In the genomic region with DNA sequence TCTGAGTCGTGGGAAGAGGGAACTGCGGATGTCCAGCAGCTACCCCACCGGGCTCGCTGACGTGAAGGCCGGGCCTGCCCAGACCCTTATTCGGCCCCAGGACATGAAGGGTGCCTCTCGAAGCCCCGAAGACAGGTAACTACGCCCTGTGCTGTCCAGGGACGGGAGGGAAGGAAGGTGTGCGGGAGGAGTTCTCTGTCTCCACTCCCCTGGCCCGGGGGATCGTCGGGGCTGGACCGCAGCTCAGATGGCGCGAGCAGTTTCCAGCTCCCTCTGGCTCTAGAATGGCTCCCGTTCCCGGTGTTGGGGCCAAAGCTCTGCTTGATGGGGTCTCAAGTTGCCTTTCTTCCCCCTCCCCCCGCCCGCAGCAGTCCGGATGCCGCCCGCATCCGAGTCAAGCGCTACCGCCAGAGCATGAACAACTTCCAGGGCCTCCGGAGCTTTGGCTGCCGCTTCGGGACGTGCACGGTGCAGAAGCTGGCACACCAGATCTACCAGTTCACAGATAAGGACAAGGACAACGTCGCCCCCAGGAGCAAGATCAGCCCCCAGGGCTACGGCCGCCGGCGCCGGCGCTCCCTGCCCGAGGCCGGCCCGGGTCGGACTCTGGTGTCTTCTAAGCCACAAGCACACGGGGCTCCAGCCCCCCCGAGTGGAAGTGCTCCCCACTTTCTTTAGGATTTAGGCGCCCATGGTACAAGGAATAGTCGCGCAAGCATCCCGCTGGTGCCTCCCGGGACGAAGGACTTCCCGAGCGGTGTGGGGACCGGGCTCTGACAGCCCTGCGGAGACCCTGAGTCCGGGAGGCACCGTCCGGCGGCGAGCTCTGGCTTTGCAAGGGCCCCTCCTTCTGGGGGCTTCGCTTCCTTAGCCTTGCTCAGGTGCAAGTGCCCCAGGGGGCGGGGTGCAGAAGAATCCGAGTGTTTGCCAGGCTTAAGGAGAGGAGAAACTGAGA, we compare ENCODE assay signal across 8 cellular contexts. TPM values are rescaled to one million over a fixed set of nuclear protein-coding genes. Genes with fewer than 3 reads are reported as not detected.
A peak's percentile ranks its signal among the peaks of the same experiment; 100 is the strongest.
DNase-seq lines count a peak whose midpoint lies in the region; ATAC-seq, FAIRE-seq and TF ChIP-seq lines count a peak whose summit lies in the region.

No MANE protein-coding gene starts in this region.

- peak; percentile 15 for DNase-seq in SIG-M5 treated with dmso at 0.1 percent for 504 hours (lab: John Stamatoyannopoulos, UW; ENCODE audit: unreplicated experiment)
- DNase-seq in SIG-M5 (lab: John Stamatoyannopoulos, UW), result no peak
- peak in 3 of 34 experiments; percentile 6 to 36 (median 23) for DNase-seq in T-cell
- DNase-seq in erythroblast (lab: John Stamatoyannopoulos, UW), result peak; percentile 16 to 44
- DNase-seq in D721Med (ENCODE audit: insufficient read length, low spot score), result no peak

- no peak for TF ChIP-seq POLR2A in erythroblast (IDR thresholded peaks at IDR 0.05; ENCODE audit: low read length)

- H3K36me3 Mint-ChIP-seq in T-cell, result no peaks in the 10 kb centered on the region
- H3K36me3 Mint-ChIP-seq in nephron (ENCODE audit: low read depth), result no peaks in the 10 kb centered on the region

- H3K9me3 Mint-ChIP-seq in T-cell (no peaks in the 10 kb centered on the region), nephron (no peaks in the 10 kb centered on the region)

- TF ChIP-seq CTCF in nephron (IDR thresholded peaks at IDR 0.05; ENCODE audit: unreplicated experiment in 3 of 3) (no peak), D721Med (IDR thresholded peaks at IDR 0.05; ENCODE audit: insufficient read depth, missing control alignments) (no peak)

- H3K4me3 Mint-ChIP-seq in T-cell (peak overlapping the region; percentile 83 to 99 (median 90)), nephron (peak overlapping the region; percentile 82 to 92 (median 85))

- peaks cover 21 to 35% of the 10 kb centered on the region in 2 donors for H3K27me3 Mint-ChIP-seq in T-cell
- peaks cover 80% of the 10 kb centered on the region for H3K27me3 Mint-ChIP-seq in nephron (ENCODE audit: low read depth)

- no peak for FAIRE-seq in D721Med (lab: Jason Lieb, UNC)

- ATAC-seq in T-cell (replicated peaks in 1 of 4) (no peak), GM18861 (IDR thresholded peaks at IDR 0.05; ENCODE audit: unreplicated experiment) (no peak), HG02870 (IDR thresholded peaks at IDR 0.05; ENCODE audit: unreplicated experiment) (no peak)

- H3K27ac Mint-ChIP-seq in T-cell (no peak overlapping the region), nephron (peak overlapping the region in 2 of 3 experiments; percentile 48 to 66)

- CTCF ChIA-PET in T-cell (lab: Charles Lee), result interaction anchor here (0.5 to 2.3 kb wide), 6 partner anchors 11 to 188 kb away, joined by 3 to 9 read pairs (median 4); no protein-coding TSS in a partner anchor

- H3K4me1 Mint-ChIP-seq in T-cell (peaks cover 41 to 54% (median 47%) of the 10 kb centered on the region in 3 donors), nephron (peaks cover 57% of the 10 kb centered on the region)

- POLR2A ChIA-PET in T-cell (lab: Charles Lee), result interaction anchor here (0.5 kb wide), 2 partner anchors 22 to 117 kb away, joined by 3 to 5 read pairs; no protein-coding TSS in a partner anchor

RNA-seq across cellular contexts. Expression of a gene that starts 1.4 kb away (rescaled TPM):
- 1 to 10 TPM in 1 of 5 donors, under 1 TPM in 3, not detected in 1; 0.37 to 1.2 (median 0.64) TPM for total RNA-seq in T-cell

RNA-seq across cellular contexts. Expression of a gene that starts 12.2 kb away (rescaled TPM):
- total RNA-seq in T-cell, result 10 to 100 TPM in 4 of 5 donors, 1 to 10 TPM in 1; 9.5 to 23.5 (median 13.0) TPM

Comparison
In these comparisons a context has a peak if more than half of its experiments do, and no peak if none do; other contexts are left out.
1. DNase-seq: peak in SIG-M5 treated with dmso at 0.1 percent for 504 hours (single experiment) and erythroblast (2 of 2); none in SIG-M5 (single experiment) and D721Med (single experiment).
2. H3K27ac Mint-ChIP-seq: peak in nephron (2 of 3); none in T-cell (0 of 2).